Comparison of ENCODE assay signal across 8 cellular contexts in genomic region chr4:166501941-166502382, GRCh38.
DNase-seq lines count a peak whose midpoint lies in the region; ATAC-seq, FAIRE-seq and TF ChIP-seq lines count a peak whose summit lies in the region.
"Had no signal": no experiment of that assay in that cellular context is flagged by ENCODE, and none has a peak within 500 bp of the region (broad histone marks: within the 10 kb centered on the region; RNA-seq: fewer than 3 reads in every experiment).

No MANE protein-coding gene starts in this region.

- no peak for FAIRE-seq in GM19239 (lab: Jason Lieb, UNC)

- H2AFZ ChIP-seq in parathyroid adenoma = no peak overlapping the region

- no peak overlapping the region for H3K4me3 ChIP-seq in body of pancreas
- H3K4me3 ChIP-seq in parathyroid adenoma (ENCODE audit: low read depth, low read length) = no peak overlapping the region

- TF ChIP-seq CTCF in body of pancreas (IDR thresholded peaks at IDR 0.05) = peak; percentile 29 to 53 (median 45)
- peak; percentile 21 for TF ChIP-seq CTCF in parathyroid adenoma (IDR thresholded peaks at IDR 0.05)

- no peak for TF ChIP-seq POLR2A in body of pancreas (IDR thresholded peaks at IDR 0.05)

- no peak overlapping the region for H3K27ac ChIP-seq in body of pancreas
- H3K27ac ChIP-seq in parathyroid adenoma = no peak overlapping the region

- H3K4me2 ChIP-seq in parathyroid adenoma (ENCODE audit: low read length) = no peak overlapping the region

- H3K79me2 ChIP-seq in parathyroid adenoma = no peaks in the 10 kb centered on the region

- H3K36me3 ChIP-seq in body of pancreas (replicated peaks in 1 of 2; ENCODE audit: insufficient read depth in 1 of 2, low read depth in 2 of 2) (no peaks in the 10 kb centered on the region), parathyroid adenoma (ENCODE audit: control insufficient read depth, insufficient read depth, low read length) (no peaks in the 10 kb centered on the region)

- no peaks in the 10 kb centered on the region for H3K27me3 ChIP-seq in body of pancreas
- H3K27me3 ChIP-seq in parathyroid adenoma (ENCODE audit: control insufficient read depth, insufficient read depth, low read length) = no peaks in the 10 kb centered on the region

- 19 to 25% methylated on average over 13 of the region's 13 CpGs for WGBS in body of pancreas, 2 donors

- intact Hi-C loops in body of pancreas (cut with DNase I) = no loop called here

- H3K9ac ChIP-seq in parathyroid adenoma = no peak overlapping the region

- ATAC-seq in HG03159 (IDR thresholded peaks at IDR 0.05; ENCODE audit: unreplicated experiment) (peak; percentile 89), body of pancreas (peak; percentile 59)

- peak; percentile 1 for DNase-seq in GM19239 (ENCODE audit: insufficient read length, low spot score)
- peak; percentile 23 to 55 (median 40) for DNase-seq in body of pancreas
- DNase-seq in NCI-H146 treated with DMSO at 0.1 percent for 48 hours (lab: John Stamatoyannopoulos, UW; ENCODE audit: unreplicated experiment) = no peak
- no peak for DNase-seq in stimulated activated CD4-positive, alpha-beta T cell treated with anti-CD3 and anti-CD28 coated beads, Interleukin-12 subunit alpha, Interleukin-12 subunit beta, amount 100 ng/mL, for 4 hours
- DNase-seq in MV-4-11 (lab: John Stamatoyannopoulos, UW) = no peak
- DNase-seq: NCI-H1105 treated with DMSO at 0.1 percent for 48 hours had no signal

- no peaks in the 10 kb centered on the region for H3K4me1 ChIP-seq in body of pancreas
- H3K4me1 ChIP-seq in parathyroid adenoma = no peaks in the 10 kb centered on the region

- H3K9me3 ChIP-seq in body of pancreas = no peaks in the 10 kb centered on the region
- H3K9me3 ChIP-seq in parathyroid adenoma (ENCODE audit: control insufficient read depth, low read length) = no peaks in the 10 kb centered on the region

Comparison
In these comparisons a context has a peak if more than half of its experiments do, and no peak if none do; other contexts are left out.
1. DNase-seq: peak in GM19239 (single experiment) and body of pancreas (4 of 4); none in NCI-H146 treated with DMSO at 0.1 percent for 48 hours (single experiment), stimulated activated CD4-positive, alpha-beta T cell treated with anti-CD3 and anti-CD28 coated beads, Interleukin-12 subunit alpha, Interleukin-12 subunit beta, amount 100 ng/mL, for 4 hours (single experiment) and MV-4-11 (single experiment).